In the genomic region with DNA sequence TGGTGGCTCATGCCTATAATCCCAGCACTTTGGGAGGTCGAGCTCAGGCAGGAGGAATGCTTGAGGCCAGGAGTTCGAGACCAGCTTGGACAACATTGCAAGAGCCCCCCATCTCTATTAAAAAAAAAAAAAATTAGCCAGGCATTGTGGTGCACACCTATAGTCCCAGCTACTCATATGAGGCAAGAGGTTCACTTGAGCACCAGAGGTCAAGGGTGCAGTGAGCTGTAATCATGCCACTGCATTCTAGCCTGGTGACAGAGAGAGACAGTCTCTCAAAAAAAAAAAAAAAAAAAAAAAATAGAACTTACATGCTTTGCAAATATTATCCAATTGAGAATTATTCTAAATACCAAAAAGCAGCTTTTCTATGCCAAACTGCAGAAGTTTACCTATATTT, we compare ENCODE assay signal across 35 cellular contexts.
"Had no signal": no experiment of that assay in that cellular context is flagged by ENCODE, and none has a peak within 500 bp of the region (broad histone marks: within the 10 kb centered on the region; RNA-seq: fewer than 3 reads in every experiment).

No MANE protein-coding gene starts in this region.

- H3K4me2 ChIP-seq: KMS-11 had no signal

- H3K27me3 ChIP-seq: MG63 had no signal

- H3K27ac ChIP-seq: KMS-11 had no signal

- H3K4me3 ChIP-seq: MG63 had no signal

- H3K9me3 ChIP-seq: MG63 had no signal

- DNase-seq: Karpas-422, Kasumi-1, MG63, MM.1S, MV-4-11, NCI-H1048, NCI-H1092, NCI-H1092 treated with DMSO at 0.1 percent for 48 hours, NCI-H1105, NCI-H1105 treated with DMSO at 0.1 percent for 48 hours, NCI-H1417, NCI-H1417 treated with DMSO at 0.1 percent for 48 hours, NCI-H1436, NCI-H1436 treated with DMSO at 0.1 percent for 48 hours, NCI-H146, NCI-H1694, NCI-H1694 treated with DMSO at 0.1 percent for 48 hours, NCI-H187, NCI-H187 treated with DMSO at 0.1 percent for 48 hours, NCI-H1930, NCI-H2029, NCI-H2029 treated with DMSO at 0.1 percent for 48 hours, NCI-H2081, NCI-H2081 treated with DMSO at 0.1 percent for 48 hours, NCI-H2107, NCI-H2171, NCI-H2171 treated with DMSO at 0.1 percent for 48 hours, NCI-H2227 treated with DMSO at 0.1 percent for 48 hours, NCI-H226, NCI-H345, NCI-H446, NCI-H446 treated with DMSO at 0.1 percent for 48 hours, NCI-H510A, NCI-H510A treated with DMSO at 0.1 percent for 48 hours had no signal

- H3K9ac ChIP-seq: KMS-11 had no signal
